ENCODE assay signal across 21 cellular contexts in the genomic region with DNA sequence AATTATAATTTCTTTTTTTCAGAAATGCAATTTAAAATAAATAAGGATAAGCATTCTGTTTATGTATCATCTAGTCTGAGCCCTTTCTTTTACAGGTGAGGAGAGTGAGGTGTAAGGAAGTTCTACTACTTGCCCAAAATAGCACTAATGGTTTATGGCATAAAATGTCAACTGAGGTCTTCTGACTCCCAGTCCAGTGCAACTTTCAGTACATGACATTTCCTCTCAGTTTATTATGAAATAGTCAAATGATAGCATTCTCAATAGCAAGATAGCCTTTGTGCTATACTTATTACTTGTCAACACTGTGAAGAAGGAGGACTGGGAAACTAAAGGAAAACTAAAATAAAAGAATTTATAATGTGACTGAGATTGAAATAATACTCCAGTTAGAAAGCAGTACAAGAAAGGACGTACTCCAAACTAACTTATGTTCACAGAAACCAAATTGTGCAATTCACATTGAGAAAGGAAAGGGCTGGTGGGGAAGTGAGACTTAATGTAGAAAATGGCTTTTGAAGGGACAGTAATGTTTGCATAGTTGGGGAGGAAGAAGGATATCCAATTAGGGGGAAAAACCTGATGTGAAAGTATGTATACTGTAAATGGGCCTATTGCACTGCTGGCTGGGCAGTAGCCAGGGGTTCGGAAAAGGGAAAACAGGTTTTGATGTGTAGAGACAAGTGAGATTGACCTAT.
DNase-seq lines count a peak whose midpoint lies in the region; TF ChIP-seq lines count a peak whose summit lies in the region.
"Had no signal": no experiment of that assay in that cellular context is flagged by ENCODE, and none has a peak within 500 bp of the region (broad histone marks: within the 10 kb centered on the region; RNA-seq: fewer than 3 reads in every experiment).

No MANE protein-coding gene starts in this region.

- H3K9me2 ChIP-seq in DOHH2 (replicated peaks; ENCODE audit: control insufficient read depth, low read length): no peaks in the 10 kb centered on the region

- H3F3A ChIP-seq in DOHH2 (ENCODE audit: control insufficient read depth, insufficient read depth): no peaks in the 10 kb centered on the region; the same call in 1 of the 2 replicates

- intact Hi-C loops in dendritic cell treated with granulocyte-macrophage colony-stimulating factor and Interleukin-4, amounts not matched to agents 40 ng/mL and 50 ng/mL, for 4 days (cut with micrococcal nuclease): no loop called here
- intact Hi-C loops in vagina (cut with DNase I): no loop called here

- H3K9me3 ChIP-seq in DOHH2 (ENCODE audit: control insufficient read depth, insufficient read depth, low read length) (peaks cover 3% of the 10 kb centered on the region; the same call in 1 of the 2 replicates), vagina (no peaks in the 10 kb centered on the region), BE2C (no peaks in the 10 kb centered on the region)
- H3K9me3 ChIP-seq: MG63 had no signal

- no peaks in the 10 kb centered on the region for H3K27me3 ChIP-seq in DOHH2 (ENCODE audit: control insufficient read depth, low read length)
- H3K27me3 ChIP-seq in vagina: no peaks in the 10 kb centered on the region
- no peaks in the 10 kb centered on the region for H3K27me3 ChIP-seq in BE2C
- H3K27me3 ChIP-seq: MG63 had no signal

- DNase-seq in NOMO-1 treated with DMSO at 0.1 percent for 48 hours (lab: John Stamatoyannopoulos, UW; ENCODE audit: unreplicated experiment) (peak; percentile 98), pons (ENCODE audit: low spot score) (peak; percentile 82), vagina (ENCODE audit: extremely low spot score in 2 of 2) (no peak), BE2C (no peak), erythroblast (lab: John Stamatoyannopoulos, UW) (no peak), DMS79 (lab: John Stamatoyannopoulos, UW) (no peak)
- DNase-seq: activated CD4-positive, alpha-beta T cell treated with anti-CD3 and anti-CD28 coated beads, Interleukin-2, amount 50 U/mL, for 48 hours; activated naive CD4-positive, alpha-beta T cell treated with anti-CD3 and anti-CD28 coated beads, Interleukin-2, amount 50 U/mL, for 16 hours; activated T-cell treated with anti-CD3 and anti-CD28 coated beads, Interleukin-2, amount 50 U/mL, for 24 hours; foreskin fibroblast; GOT3; kidney glomerular epithelial cell; MG63; midbrain; NCI-H2081; NCI-H524 treated with DMSO at 0.1 percent for 48 hours; stimulated activated naive CD8-positive, alpha-beta T cell treated with anti-CD3 and anti-CD28 coated beads, Interleukin-15, amount 100 ng/mL, for 72 hours had no signal

- H3K27ac Mint-ChIP-seq in dendritic cell treated with granulocyte-macrophage colony-stimulating factor and Interleukin-4, amounts not matched to agents 40 ng/mL and 50 ng/mL, for 4 days: peak overlapping the region; percentile 92
- H3K27ac Mint-ChIP-seq: activated T-cell treated with anti-CD3 and anti-CD28 coated beads, Interleukin-2, amount 50 U/mL, for 24 hours; stimulated activated naive CD8-positive, alpha-beta T cell treated with anti-CD3 and anti-CD28 coated beads, Interleukin-15, amount 100 ng/mL, for 72 hours; type B pancreatic cell had no signal

- H3K27me3 Mint-ChIP-seq in dendritic cell treated with granulocyte-macrophage colony-stimulating factor and Interleukin-4, amounts not matched to agents 40 ng/mL and 50 ng/mL, for 4 days: no peaks in the 10 kb centered on the region

- H3K4me1 ChIP-seq in DOHH2 (ENCODE audit: control insufficient read depth, low read length): peaks cover 60% of the 10 kb centered on the region
- H3K4me1 ChIP-seq in vagina: peaks cover 8% of the 10 kb centered on the region
- H3K4me1 ChIP-seq in BE2C: no peaks in the 10 kb centered on the region

- peaks cover 63% of the 10 kb centered on the region for H3K4me1 Mint-ChIP-seq in dendritic cell treated with granulocyte-macrophage colony-stimulating factor and Interleukin-4, amounts not matched to agents 40 ng/mL and 50 ng/mL, for 4 days (ENCODE audit: low read depth)
- H3K4me1 Mint-ChIP-seq: stimulated activated naive CD8-positive, alpha-beta T cell treated with anti-CD3 and anti-CD28 coated beads, Interleukin-15, amount 100 ng/mL, for 72 hours had no signal

- TF ChIP-seq CTCF in DOHH2 (IDR thresholded peaks at IDR 0.05; ENCODE audit: low read depth, low read length, poor library complexity, severe bottlenecking): no peak
- TF ChIP-seq CTCF in vagina (IDR thresholded peaks at IDR 0.05): no peak
- no peak for TF ChIP-seq CTCF in BE2C (IDR thresholded peaks at IDR 0.05; ENCODE audit: low read depth, low read length)

- TF ChIP-seq POLR2A in vagina (IDR thresholded peaks at IDR 0.05) (no peak), erythroblast (IDR thresholded peaks at IDR 0.05; ENCODE audit: low read length) (no peak)

- no peaks in the 10 kb centered on the region for H3K36me3 Mint-ChIP-seq in dendritic cell treated with granulocyte-macrophage colony-stimulating factor and Interleukin-4, amounts not matched to agents 40 ng/mL and 50 ng/mL, for 4 days (ENCODE audit: low read depth)
- H3K36me3 Mint-ChIP-seq: type B pancreatic cell had no signal

- H4K20me1 ChIP-seq in DOHH2 (ENCODE audit: control insufficient read depth, insufficient read depth, low read depth, low read length): no peaks in the 10 kb centered on the region

- H3K4me2 ChIP-seq in DOHH2 (ENCODE audit: low read length): peak overlapping the region; percentile 31

- H3K36me3 ChIP-seq in DOHH2 (ENCODE audit: control insufficient read depth, low read length) (peaks cover 8% of the 10 kb centered on the region; the same call in 1 of the 2 replicates), vagina (no peaks in the 10 kb centered on the region), BE2C (no peaks in the 10 kb centered on the region)
- H3K36me3 ChIP-seq: MG63 had no signal

- H3K79me2 ChIP-seq in DOHH2 (ENCODE audit: control insufficient read depth, low read length): no peaks in the 10 kb centered on the region

- H3K4me3 Mint-ChIP-seq in dendritic cell treated with granulocyte-macrophage colony-stimulating factor and Interleukin-4, amounts not matched to agents 40 ng/mL and 50 ng/mL, for 4 days: no peak overlapping the region
- H3K4me3 Mint-ChIP-seq: activated T-cell treated with anti-CD3 and anti-CD28 coated beads, Interleukin-2, amount 50 U/mL, for 24 hours; stimulated activated naive CD8-positive, alpha-beta T cell treated with anti-CD3 and anti-CD28 coated beads, Interleukin-15, amount 100 ng/mL, for 72 hours; type B pancreatic cell had no signal

- H3K4me3 ChIP-seq in DOHH2 (ENCODE audit: low read length) (no peak overlapping the region; the same call in 1 of the 2 replicates), vagina (no peak overlapping the region), BE2C (ENCODE audit: low read depth, low read length) (no peak overlapping the region)
- H3K4me3 ChIP-seq: coronary artery, MG63 had no signal

- H3K27ac ChIP-seq in DOHH2 (ENCODE audit: low read depth, low read length) (peak overlapping the region; percentile 38), vagina (no peak overlapping the region)

- H3K9me3 Mint-ChIP-seq in dendritic cell treated with granulocyte-macrophage colony-stimulating factor and Interleukin-4, amounts not matched to agents 40 ng/mL and 50 ng/mL, for 4 days: no peaks in the 10 kb centered on the region
- H3K9me3 Mint-ChIP-seq: activated T-cell treated with anti-CD3 and anti-CD28 coated beads, Interleukin-2, amount 50 U/mL, for 24 hours; stimulated activated naive CD8-positive, alpha-beta T cell treated with anti-CD3 and anti-CD28 coated beads, Interleukin-15, amount 100 ng/mL, for 72 hours; type B pancreatic cell had no signal

Comparison
In these comparisons a context has a peak if more than half of its experiments do, and no peak if none do; other contexts are left out.
1. DNase-seq: peak in NOMO-1 treated with DMSO at 0.1 percent for 48 hours (single experiment) and pons (single experiment); none in vagina (0 of 2), BE2C (single experiment), erythroblast (0 of 2) and DMS79 (single experiment).